In genomic region chr10:994836-995558, GRCh38 we compare ENCODE assay signal across 25 cellular contexts. TPM values are rescaled to one million over a fixed set of nuclear protein-coding genes. Genes with fewer than 3 reads are reported as not detected.
A peak's percentile ranks its signal among the peaks of the same experiment; 100 is the strongest.
DNase-seq lines count a peak whose midpoint lies in the region; ATAC-seq, FAIRE-seq and TF ChIP-seq lines count a peak whose summit lies in the region.
"Had no signal": no experiment of that assay in that cellular context is flagged by ENCODE, and none has a peak within 500 bp of the region (broad histone marks: within the 10 kb centered on the region; RNA-seq: fewer than 3 reads in every experiment).

No MANE protein-coding gene starts in this region.

- no peak overlapping the region for H3K4me3 Mint-ChIP-seq in activated CD4-positive, alpha-beta T cell treated with anti-CD3 and anti-CD28 coated beads for 36 hours
- peak overlapping the region; percentile 4 for H3K4me3 Mint-ChIP-seq in activated naive CD8-positive, alpha-beta T cell treated with anti-CD3 and anti-CD28 coated beads for 36 hours
- peak overlapping the region in 1 of 10 donors; percentile 3 for H3K4me3 Mint-ChIP-seq in naive thymus-derived CD8-positive, alpha-beta T cell
- H3K4me3 Mint-ChIP-seq: nephron; stimulated activated naive CD8-positive, alpha-beta T cell treated with anti-CD3 and anti-CD28 coated beads, Interleukin-15, Interleukin-2, amounts not matched to agents 100 ng/mL and 50 ng/mL, for 24 hours had no signal

- no peak for DNase-seq in activated CD4-positive, alpha-beta T cell treated with anti-CD3 and anti-CD28 coated beads for 36 hours
- DNase-seq in activated CD4-positive, alpha-beta T cell treated with anti-CD3 and anti-CD28 coated beads for 1 hour = no peak
- DNase-seq in GM12891 (ENCODE audit: insufficient read length, low spot score) (no peak), DMS 273 (lab: John Stamatoyannopoulos, UW; ENCODE audit: unreplicated experiment) (no peak), iPS-NIHi11 (ENCODE audit: low spot score) (no peak), NCI-H2029 treated with DMSO at 0.1 percent for 48 hours (lab: John Stamatoyannopoulos, UW) (no peak)
- DNase-seq in activated naive CD8-positive, alpha-beta T cell treated with anti-CD3 and anti-CD28 coated beads for 36 hours = no peak
- DNase-seq in naive thymus-derived CD8-positive, alpha-beta T cell = no peak
- DNase-seq: activated CD4-positive, CD25-positive, alpha-beta regulatory T cell treated with anti-CD3 and anti-CD28 coated beads, Interleukin-2, amount 50 U/mL, for 72 hours; activated naive CD4-positive, alpha-beta T cell treated with Interleukin-2 at 50 U/mL for 16 hours; cerebellar nuclear complex; effector CD4-positive, alpha-beta T cell; mesenchymal stem cell; NCI-H1417; NCI-H524; stimulated activated CD4-positive, alpha-beta T cell treated with anti-CD3 and anti-CD28 coated beads, Interleukin-2, amount 100 ng/mL, for 24 hours; T1000; trophoblast cell had no signal

- no peak for FAIRE-seq in GM12891 (lab: Jason Lieb, UNC)
- FAIRE-seq: astrocyte had no signal

- intact Hi-C loops in activated CD4-positive, alpha-beta T cell treated with anti-CD3 and anti-CD28 coated beads for 36 hours (cut with DNase I, micrococcal nuclease) = no loop called here

- CTCF ChIA-PET in activated CD4-positive, alpha-beta T cell treated with anti-CD3 and anti-CD28 coated beads for 36 hours (lab: Charles Lee) = no interaction called here

- ATAC-seq in activated CD4-positive, alpha-beta T cell treated with anti-CD3 and anti-CD28 coated beads for 36 hours = no peak
- no peak for ATAC-seq in naive thymus-derived CD8-positive, alpha-beta T cell
- ATAC-seq: gastroesophageal sphincter, SK-N-SH treated with all-trans-retinoic acid at 6 μM for 48 hours had no signal

- H3K9me3 Mint-ChIP-seq in activated CD4-positive, alpha-beta T cell treated with anti-CD3 and anti-CD28 coated beads for 36 hours (ENCODE audit: low read depth) = no peaks in the 10 kb centered on the region
- H3K9me3 Mint-ChIP-seq in activated naive CD8-positive, alpha-beta T cell treated with anti-CD3 and anti-CD28 coated beads for 36 hours = no peaks in the 10 kb centered on the region
- H3K9me3 Mint-ChIP-seq in naive thymus-derived CD8-positive, alpha-beta T cell = no peaks in the 10 kb centered on the region
- H3K9me3 Mint-ChIP-seq: nephron; stimulated activated naive CD8-positive, alpha-beta T cell treated with anti-CD3 and anti-CD28 coated beads, Interleukin-15, Interleukin-2, amounts not matched to agents 100 ng/mL and 50 ng/mL, for 24 hours had no signal

- no peaks in the 10 kb centered on the region for H3K27me3 Mint-ChIP-seq in activated CD4-positive, alpha-beta T cell treated with anti-CD3 and anti-CD28 coated beads for 36 hours
- H3K27me3 Mint-ChIP-seq in activated naive CD8-positive, alpha-beta T cell treated with anti-CD3 and anti-CD28 coated beads for 36 hours = no peaks in the 10 kb centered on the region
- no peaks in the 10 kb centered on the region for H3K27me3 Mint-ChIP-seq in naive thymus-derived CD8-positive, alpha-beta T cell
- H3K27me3 Mint-ChIP-seq: progenitor cell of endocrine pancreas; stimulated activated naive CD8-positive, alpha-beta T cell treated with anti-CD3 and anti-CD28 coated beads, Interleukin-15, Interleukin-2, amounts not matched to agents 100 ng/mL and 50 ng/mL, for 24 hours had no signal

- H3K4me1 Mint-ChIP-seq in activated CD4-positive, alpha-beta T cell treated with anti-CD3 and anti-CD28 coated beads for 36 hours = peaks cover 17% of the 10 kb centered on the region
- peaks cover 19% of the 10 kb centered on the region for H3K4me1 Mint-ChIP-seq in activated naive CD8-positive, alpha-beta T cell treated with anti-CD3 and anti-CD28 coated beads for 36 hours
- peaks cover 11 to 28% (median 15%) of the 10 kb centered on the region in 4 donors for H3K4me1 Mint-ChIP-seq in naive thymus-derived CD8-positive, alpha-beta T cell

- peak overlapping the region; percentile 32 for H3K27ac Mint-ChIP-seq in activated CD4-positive, alpha-beta T cell treated with anti-CD3 and anti-CD28 coated beads for 36 hours
- no peak overlapping the region for H3K27ac Mint-ChIP-seq in activated naive CD8-positive, alpha-beta T cell treated with anti-CD3 and anti-CD28 coated beads for 36 hours
- peak overlapping the region in 6 of 10 donors; percentile 12 to 63 (median 52) for H3K27ac Mint-ChIP-seq in naive thymus-derived CD8-positive, alpha-beta T cell
- H3K27ac Mint-ChIP-seq: nephron; stimulated activated naive CD8-positive, alpha-beta T cell treated with anti-CD3 and anti-CD28 coated beads, Interleukin-15, Interleukin-2, amounts not matched to agents 100 ng/mL and 50 ng/mL, for 24 hours had no signal

- peaks cover 76% of the 10 kb centered on the region for H3K36me3 Mint-ChIP-seq in activated CD4-positive, alpha-beta T cell treated with anti-CD3 and anti-CD28 coated beads for 36 hours (ENCODE audit: low read depth)
- H3K36me3 Mint-ChIP-seq in activated naive CD8-positive, alpha-beta T cell treated with anti-CD3 and anti-CD28 coated beads for 36 hours = peaks cover 70% of the 10 kb centered on the region
- H3K36me3 Mint-ChIP-seq in naive thymus-derived CD8-positive, alpha-beta T cell = peaks cover 5 to 81% (median 32%) of the 10 kb centered on the region in 3 donors

- POLR2A ChIA-PET in activated CD4-positive, alpha-beta T cell treated with anti-CD3 and anti-CD28 coated beads for 36 hours (lab: Charles Lee) = interaction anchor here (0.6 kb wide), 1 partner anchor 53 kb away, joined by 3 read pairs; no protein-coding TSS in a partner anchor
- POLR2A ChIA-PET in naive thymus-derived CD8-positive, alpha-beta T cell (lab: Charles Lee) = no interaction called here

- peak; percentile 42; the same call in 1 of the 2 replicates for TF ChIP-seq POLR2A in GM12891 (IDR thresholded peaks at IDR 0.05; ENCODE audit: low read depth, low read length)

TF ChIP-seq in GM12891, 5 proteins besides CTCF, POLR2A, EP300 and RAD21:
- TF ChIP-seq POLR2AphosphoS5 (IDR thresholded peaks at IDR 0.05; ENCODE audit: low read depth, low read length) (0 out of 2 replicates have a peak, but pooled peaks have one; percentile 19), SPI1 (IDR thresholded peaks at IDR 0.05; ENCODE audit: low read depth, low read length) (no peak), TAF1 (IDR thresholded peaks at IDR 0.05; ENCODE audit: low read depth, low read length) (no peak)

RNA-seq across cellular contexts. Expression of gene GTPBP4, which starts 6.8 kb away (rescaled TPM):
- total RNA-seq in activated CD4-positive, alpha-beta T cell treated with anti-CD3 and anti-CD28 coated beads for 36 hours = 100 to 1,000 TPM; 109 to 116 TPM
- 42.0 TPM for polyA plus RNA-seq in GM12891 (2012; ENCODE audit: low read depth, missing spikeins)
- 100 to 1,000 TPM; 158 to 163 TPM for total RNA-seq in activated naive CD8-positive, alpha-beta T cell treated with anti-CD3 and anti-CD28 coated beads for 36 hours
- total RNA-seq in naive thymus-derived CD8-positive, alpha-beta T cell = 10 to 100 TPM; 64.0 to 67.7 TPM
- polyA plus RNA-seq in naive thymus-derived CD8-positive, alpha-beta T cell = 10 to 100 TPM; 22.7 to 29.8 (median 25.9) TPM

RNA-seq across cellular contexts. Expression of gene IDI2, which starts 30.7 kb away (rescaled TPM):
- total RNA-seq in activated CD4-positive, alpha-beta T cell treated with anti-CD3 and anti-CD28 coated beads for 36 hours = not detected
- polyA plus RNA-seq in GM12891 (2012; ENCODE audit: low read depth, missing spikeins) = not detected
- not detected for total RNA-seq in activated naive CD8-positive, alpha-beta T cell treated with anti-CD3 and anti-CD28 coated beads for 36 hours
- total RNA-seq in naive thymus-derived CD8-positive, alpha-beta T cell = not detected
- polyA plus RNA-seq in naive thymus-derived CD8-positive, alpha-beta T cell = not detected
- total RNA-seq: astrocyte, esophagus muscularis mucosa, gastroesophageal sphincter, progenitor cell of endocrine pancreas had no signal

RNA-seq across cellular contexts. Expression of gene IDI1, which starts 53.9 kb away (rescaled TPM):
- 10 to 100 TPM; 40.4 to 66.0 TPM for total RNA-seq in activated CD4-positive, alpha-beta T cell treated with anti-CD3 and anti-CD28 coated beads for 36 hours
- polyA plus RNA-seq in GM12891 (2012; ENCODE audit: low read depth, missing spikeins) = 76.3 TPM
- total RNA-seq in activated naive CD8-positive, alpha-beta T cell treated with anti-CD3 and anti-CD28 coated beads for 36 hours = 10 to 100 TPM; 68.1 to 68.7 TPM
- 10 to 100 TPM; 29.0 to 33.9 TPM for total RNA-seq in naive thymus-derived CD8-positive, alpha-beta T cell
- 10 to 100 TPM; 31.0 to 53.5 (median 33.9) TPM for polyA plus RNA-seq in naive thymus-derived CD8-positive, alpha-beta T cell
